ENCODE assay signal across 1 cellular context in genomic region chr3:72744330-72744729, GRCh38.
TF ChIP-seq lines count a peak whose summit lies in the region.

No MANE protein-coding gene starts in this region.

TF ChIP-seq in HepG2, 621 proteins besides CTCF, POLR2A, EP300 and RAD21 (continued from another document):
- no peak for TF ChIP-seq ZNF407 (CRISPR knock-in tag; IDR thresholded peaks at IDR 0.05; ENCODE audit: not compliant biosample characterization)
- no peak for TF ChIP-seq FOXP1 (IDR thresholded peaks at IDR 0.05)
- TF ChIP-seq FOXP1 (CRISPR knock-in tag; IDR thresholded peaks at IDR 0.05), result peak; percentile 55
- no peak for TF ChIP-seq BCL3 (CRISPR knock-in tag; IDR thresholded peaks at IDR 0.05)
- TF ChIP-seq ZNF768 (CRISPR knock-in tag; IDR thresholded peaks at IDR 0.05), result no peak
- TF ChIP-seq ZNF34 (CRISPR knock-in tag; IDR thresholded peaks at IDR 0.05; ENCODE audit: borderline replicate concordance), result no peak
- no peak for TF ChIP-seq ZBTB33 (CRISPR knock-in tag; IDR thresholded peaks at IDR 0.05)
- no peak for TF ChIP-seq ZSCAN22 (CRISPR knock-in tag; IDR thresholded peaks at IDR 0.05)
- TF ChIP-seq MXD1 (CRISPR knock-in tag; IDR thresholded peaks at IDR 0.05), result no peak
- TF ChIP-seq ZHX1 (CRISPR knock-in tag; IDR thresholded peaks at IDR 0.05; ENCODE audit: low read depth), result no peak
